14 cellular contexts compared by ENCODE assay signal in the genomic region with DNA sequence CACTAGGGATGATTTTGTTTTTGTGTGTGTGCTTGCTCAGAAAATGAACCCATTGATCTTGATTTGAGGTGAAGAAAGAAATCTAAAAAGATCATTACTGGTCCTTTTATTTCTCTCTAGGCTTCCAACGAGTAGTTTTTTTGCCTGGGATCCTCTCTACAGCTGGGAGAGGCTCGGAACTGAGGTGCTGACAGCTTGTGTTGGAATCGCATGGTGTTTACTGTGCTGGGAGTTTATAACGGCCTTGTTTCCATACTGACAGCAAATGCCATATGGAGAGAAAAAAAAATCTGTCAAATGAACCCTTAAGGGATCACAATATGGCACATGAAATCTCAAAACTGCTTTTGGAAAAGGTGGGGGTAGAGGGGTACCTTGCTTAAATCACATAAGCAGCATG.
DNase-seq lines count a peak whose midpoint lies in the region; ATAC-seq and TF ChIP-seq lines count a peak whose summit lies in the region.
"Had no signal": no experiment of that assay in that cellular context is flagged by ENCODE, and none has a peak within 500 bp of the region (broad histone marks: within the 10 kb centered on the region; RNA-seq: fewer than 3 reads in every experiment).

No MANE protein-coding gene starts in this region.

- H3K4me1 ChIP-seq in heart left ventricle, result peaks cover 4 to 79% (median 37%) of the 10 kb centered on the region in 12 donors
- H3K4me1 ChIP-seq in skeletal muscle tissue (ENCODE audit: control insufficient read depth in 3 of 3, insufficient read depth in 3 of 3, low read length in 3 of 3), result peaks cover 31 to 42% (median 38%) of the 10 kb centered on the region in 3 donors
- H3K4me1 ChIP-seq in mucosa of descending colon (ENCODE audit: low read depth), result no peaks in the 10 kb centered on the region

- TF ChIP-seq CTCF in heart left ventricle (IDR thresholded peaks at IDR 0.05), result no peak
- no peak for TF ChIP-seq CTCF in mucosa of descending colon (IDR thresholded peaks at IDR 0.05)
- no peak for TF ChIP-seq CTCF in omental fat pad (IDR thresholded peaks at IDR 0.05)

- 26 to 41% (median 40%) methylated on average over 4 of the region's 4 CpGs for WGBS in heart left ventricle, 4 donors

- TF ChIP-seq POLR2A in heart left ventricle (IDR thresholded peaks at IDR 0.05), result no peak

- DNase-seq in NCI-H2227 (lab: John Stamatoyannopoulos, UW; ENCODE audit: unreplicated experiment) (peak; percentile 33), NCI-H2227 treated with DMSO at 0.1 percent for 48 hours (lab: John Stamatoyannopoulos, UW) (no peak), NCI-H82 (lab: John Stamatoyannopoulos, UW) (peak; percentile 85), heart left ventricle (no peak), mucosa of descending colon (no peak), omental fat pad (ENCODE audit: low spot score) (no peak)
- DNase-seq: HFFc6, MM.1S had no signal

- H3K4me3 ChIP-seq in heart left ventricle (no peak overlapping the region), skeletal muscle tissue (ENCODE audit: low read length in 3 of 3) (peak overlapping the region; percentile 64 to 82 (median 68)), mucosa of descending colon (no peak overlapping the region)
- H3K4me3 ChIP-seq: GM12878 had no signal

- H3K36me3 ChIP-seq in heart left ventricle (peaks cover 0 to 22% (median 16%) of the 10 kb centered on the region in 9 donors), skeletal muscle tissue (ENCODE audit: control insufficient read depth in 3 of 3, insufficient read depth in 3 of 3, low read length in 3 of 3) (peaks cover 0 to 14% (median 5%) of the 10 kb centered on the region in 3 donors), mucosa of descending colon (ENCODE audit: low read depth) (no peaks in the 10 kb centered on the region)

- H3K27me3 ChIP-seq in heart left ventricle, result no peaks in the 10 kb centered on the region
- no peaks in the 10 kb centered on the region for H3K27me3 ChIP-seq in skeletal muscle tissue (ENCODE audit: control insufficient read depth in 3 of 3, insufficient read depth in 3 of 3, low read length in 3 of 3)

- peak overlapping the region in 10 of 12 donors; percentile 8 to 75 (median 60) for H3K27ac ChIP-seq in heart left ventricle
- peak overlapping the region; percentile 95 for H3K27ac ChIP-seq in skeletal muscle tissue (ENCODE audit: low read depth, low read length)
- H3K27ac ChIP-seq: C4-2B, RWPE1 had no signal

- peak overlapping the region; percentile 25 to 89 (median 58) for H3K9ac ChIP-seq in skeletal muscle tissue (ENCODE audit: low read depth in 1 of 3, low read length in 3 of 3)

- H3K9me3 ChIP-seq in heart left ventricle, result no peaks in the 10 kb centered on the region
- H3K9me3 ChIP-seq in skeletal muscle tissue (ENCODE audit: control insufficient read depth in 3 of 3, low read length in 3 of 3), result no peaks in the 10 kb centered on the region
- no peaks in the 10 kb centered on the region for H3K9me3 ChIP-seq in mucosa of descending colon

- peak in 1 of 4 donors; percentile 30 for ATAC-seq in heart left ventricle
- no peak for ATAC-seq in mucosa of descending colon
- no peak for ATAC-seq in GM18909 (IDR thresholded peaks at IDR 0.05; ENCODE audit: poor library complexity, unreplicated experiment)
- ATAC-seq in omental fat pad (ENCODE audit: low FRiP score), result no peak
- ATAC-seq: GM12878, HepG2 had no signal

- intact Hi-C loops in heart left ventricle (cut with DNase I) (loop anchor here in 1 of 10 donors (5.0 kb wide), 1 partner anchor 35 kb away; no protein-coding TSS in a partner anchor), mucosa of descending colon (cut with DNase I, micrococcal nuclease) (no loop called here)

Comparison
In these comparisons a context has a peak if more than half of its experiments do, and no peak if none do; other contexts are left out.
1. DNase-seq: peak in NCI-H2227 (single experiment) and NCI-H82 (single experiment); none in NCI-H2227 treated with DMSO at 0.1 percent for 48 hours (single experiment), heart left ventricle (0 of 5), mucosa of descending colon (0 of 3) and omental fat pad (single experiment).
2. H3K4me3 ChIP-seq: peak in skeletal muscle tissue (3 of 3); none in heart left ventricle (0 of 12) and mucosa of descending colon (single experiment).